In the genomic region with DNA sequence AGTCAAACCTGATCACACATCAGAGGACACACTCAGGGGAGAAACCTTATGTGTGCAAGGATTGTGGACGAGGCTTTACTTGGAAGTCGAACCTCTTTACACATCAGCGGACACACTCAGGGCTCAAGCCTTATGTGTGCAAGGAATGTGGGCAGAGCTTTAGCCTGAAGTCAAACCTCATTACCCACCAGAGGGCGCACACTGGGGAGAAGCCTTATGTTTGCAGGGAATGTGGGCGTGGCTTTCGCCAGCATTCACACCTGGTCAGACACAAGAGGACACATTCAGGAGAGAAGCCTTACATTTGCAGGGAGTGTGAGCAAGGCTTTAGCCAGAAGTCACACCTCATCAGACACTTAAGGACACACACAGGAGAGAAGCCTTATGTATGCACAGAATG, we compare ENCODE assay signal across 1 cellular context.
TF ChIP-seq lines count a peak whose summit lies in the region.

No MANE protein-coding gene starts in this region.

TF ChIP-seq in endothelial cell of umbilical vein, 7 proteins besides CTCF, POLR2A, EP300 and RAD21:
- TF ChIP-seq GATA2 (IDR thresholded peaks at IDR 0.05; ENCODE audit: insufficient read depth, insufficient read length, low read depth, low read length) = no peak
- TF ChIP-seq POLR2AphosphoS5 (IDR thresholded peaks at IDR 0.05; ENCODE audit: insufficient read depth, low read depth, low read length) = no peak
- TF ChIP-seq, protein P1, sequence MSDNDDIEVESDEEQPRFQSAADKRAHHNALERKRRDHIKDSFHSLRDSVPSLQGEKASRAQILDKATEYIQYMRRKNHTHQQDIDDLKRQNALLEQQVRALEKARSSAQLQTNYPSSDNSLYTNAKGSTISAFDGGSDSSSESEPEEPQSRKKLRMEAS (IDR thresholded peaks at IDR 0.05; ENCODE audit: insufficient read depth, insufficient read length) = no peak
- TF ChIP-seq FOS (IDR thresholded peaks at IDR 0.05; ENCODE audit: borderline replicate concordance, insufficient read depth, low read length) = no peak
- no peak for TF ChIP-seq JUN (IDR thresholded peaks at IDR 0.05; ENCODE audit: borderline replicate concordance, insufficient read depth, insufficient read length, low read depth)
- TF ChIP-seq MYC (IDR thresholded peaks at IDR 0.05; ENCODE audit: low read depth, low read length) = no peak
- TF ChIP-seq EZH2 (IDR thresholded peaks at IDR 0.05; ENCODE audit: borderline replicate concordance, low read depth, low read length, severe bottlenecking) = no peak
TF ChIP-seq in endothelial cell of umbilical vein: peak in this region for 0.
